In genomic region chr6:136289327-136289578, GRCh38 we compare ENCODE assay signal across 8 cellular contexts. TPM values are rescaled to one million over a fixed set of nuclear protein-coding genes. Genes with fewer than 3 reads are reported as not detected.
A peak's percentile ranks its signal among the peaks of the same experiment; 100 is the strongest.
DNase-seq lines count a peak whose midpoint lies in the region; ATAC-seq, FAIRE-seq and TF ChIP-seq lines count a peak whose summit lies in the region.

No MANE protein-coding gene starts in this region.

- WGBS in right cardiac atrium = under 1% methylated on average over 34 of the region's 34 CpGs

- no peak for TF ChIP-seq CTCF in GM12864 (IDR thresholded peaks at IDR 0.05; ENCODE audit: low read depth, low read length, missing control alignments)

- peak; percentile 75 for DNase-seq in GM12864 (ENCODE audit: low read depth)
- DNase-seq in NCI-H1694 (lab: John Stamatoyannopoulos, UW) = peak; percentile 69
- DNase-seq in T-helper 2 cell = peak; percentile 86 to 96 (median 91)
- DNase-seq in anterior cingulate cortex (lab: John Stamatoyannopoulos, UW) = peak; percentile 34 to 90 (median 80)
- DNase-seq in right cardiac atrium = peak; percentile 92 to 97 (median 96)
- peak; percentile 88 for DNase-seq in putamen (ENCODE audit: low spot score)
- DNase-seq in urothelium cell line (ENCODE audit: low spot score) = peak; percentile 88

- intact Hi-C loops in right cardiac atrium (cut with DNase I) = no loop called here

- no peaks in the 10 kb centered on the region for H3K27me3 ChIP-seq in right cardiac atrium (ENCODE audit: control insufficient read depth, insufficient read depth)

- peak overlapping the region; percentile 93 for H3K4me3 ChIP-seq in GM12864 (ENCODE audit: low read depth, low read length)
- H3K4me3 ChIP-seq in right cardiac atrium (ENCODE audit: low read length) = peak overlapping the region; percentile 69

- peak overlapping the region; percentile 98 for H3K27ac ChIP-seq in right cardiac atrium (ENCODE audit: low read length)

- H3K4me1 ChIP-seq in right cardiac atrium (ENCODE audit: control insufficient read depth, insufficient read depth, low read length) = peaks cover 4% of the 10 kb centered on the region

- no peaks in the 10 kb centered on the region for H3K9me3 ChIP-seq in right cardiac atrium (ENCODE audit: control insufficient read depth, low read length)

- FAIRE-seq in urothelium cell line (lab: Jason Lieb, UNC) = no peak

- ATAC-seq in HG02852 (IDR thresholded peaks at IDR 0.05; ENCODE audit: unreplicated experiment) = peak; percentile 41
- ATAC-seq in right cardiac atrium = peak; percentile 90

RNA-seq across cellular contexts. Expression of gene BCLAF1, which starts 0.4 kb away (rescaled TPM):
- total RNA-seq in right cardiac atrium = 10 to 100 TPM; 67.2 to 98.8 (median 77.1) TPM
- 15.6 TPM for polyA plus RNA-seq in right cardiac atrium

RNA-seq across cellular contexts. Expression of gene MTFR2, which starts 39.1 kb away (rescaled TPM):
- 1 to 10 TPM in 1 of 4 donors, under 1 TPM in 1, not detected in 2; 0.71 to 1.2 TPM for total RNA-seq in right cardiac atrium
- 0.07 TPM for polyA plus RNA-seq in right cardiac atrium

Comparison
In these comparisons a context has a peak if more than half of its experiments do, and no peak if none do; other contexts are left out.
1. Peak in every context shown above with its lines: DNase-seq, ATAC-seq, H3K4me3 ChIP-seq and H3K27ac ChIP-seq.